In genomic region chrX:21799767-21800166, GRCh38 we compare ENCODE assay signal across 1 cellular context.
TF ChIP-seq lines count a peak whose summit lies in the region.

No MANE protein-coding gene starts in this region.

TF ChIP-seq in HepG2, 621 proteins besides CTCF, POLR2A, EP300 and RAD21:
- TF ChIP-seq ZNF263 (CRISPR knock-in tag; IDR thresholded peaks at IDR 0.05) (no peak), ZNF691 (CRISPR knock-in tag; IDR thresholded peaks at IDR 0.05; ENCODE audit: borderline replicate concordance, low read depth) (no peak), THRA (CRISPR knock-in tag; IDR thresholded peaks at IDR 0.05; ENCODE audit: borderline replicate concordance) (no peak), ARID5B (CRISPR knock-in tag; IDR thresholded peaks at IDR 0.05) (no peak)
